Comparison of ENCODE assay signal across 8 cellular contexts in the genomic region with DNA sequence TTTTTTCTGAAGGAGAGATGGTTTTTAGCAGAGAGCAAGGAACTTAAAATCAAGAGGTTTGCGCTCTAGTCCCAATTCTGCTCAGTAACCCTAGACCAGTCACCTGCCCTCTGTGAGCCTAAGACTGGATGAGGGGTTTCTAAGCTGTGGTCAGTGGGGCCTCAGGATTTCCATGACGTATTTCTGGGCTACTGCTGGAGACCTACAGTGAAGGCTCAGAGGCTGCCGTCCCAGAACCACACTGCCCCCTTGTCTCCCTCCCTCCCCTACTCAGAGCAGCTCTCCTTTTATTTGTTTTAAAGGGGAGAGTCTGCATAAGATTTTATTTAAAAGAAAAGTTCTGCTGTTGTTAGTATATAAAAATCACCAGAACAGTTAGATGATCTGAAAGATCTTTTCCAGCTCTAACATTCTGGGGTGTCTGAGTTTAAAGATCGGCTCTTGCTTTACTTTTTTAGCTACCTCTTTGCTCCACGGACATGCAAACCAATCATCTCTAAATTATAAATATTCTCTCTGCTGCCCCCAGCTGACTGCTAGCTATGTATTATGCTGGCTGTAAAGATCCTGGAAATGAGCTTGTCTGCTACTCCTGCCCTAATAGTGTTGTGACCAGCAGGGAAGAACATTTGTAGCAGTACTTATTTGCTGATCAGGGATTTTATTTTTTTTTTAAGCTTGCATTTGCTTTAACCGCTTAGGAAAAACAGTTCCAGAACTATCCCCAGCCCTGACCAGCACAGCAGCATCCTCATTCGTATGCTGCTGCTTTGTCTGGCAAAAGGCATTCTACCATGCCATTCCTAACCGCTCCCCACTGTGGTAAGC. TPM values are rescaled to one million over a fixed set of nuclear protein-coding genes. Genes with fewer than 3 reads are reported as not detected.
DNase-seq lines count a peak whose midpoint lies in the region; ATAC-seq and TF ChIP-seq lines count a peak whose summit lies in the region.

No MANE protein-coding gene starts in this region.

- H3K4me1 ChIP-seq in PC-9 (replicated peaks; ENCODE audit: insufficient read depth), result no peaks in the 10 kb centered on the region
- no peaks in the 10 kb centered on the region for H3K4me1 ChIP-seq in colonic mucosa
- H3K4me1 ChIP-seq in mesodermal cell (ENCODE audit: control insufficient read depth, insufficient read depth, low read length, poor library complexity, severe bottlenecking), result peaks cover 14% of the 10 kb centered on the region

- no peaks in the 10 kb centered on the region for H3F3A ChIP-seq in PC-9 (ENCODE audit: insufficient read depth, low read depth)

- H3K9me3 ChIP-seq in PC-9 (ENCODE audit: insufficient read depth, low read depth) (no peaks in the 10 kb centered on the region), colonic mucosa (no peaks in the 10 kb centered on the region), mesodermal cell (ENCODE audit: control insufficient read depth, low read length) (peaks cover 6% of the 10 kb centered on the region)

- ATAC-seq in HG03342 (IDR thresholded peaks at IDR 0.05; ENCODE audit: unreplicated experiment), result peak; percentile 59

- H3K27ac ChIP-seq in PC-9 (no peak overlapping the region), colonic mucosa (no peak overlapping the region), mesodermal cell (ENCODE audit: low read depth, low read length, severe bottlenecking) (peak overlapping the region; percentile 71)

- BruUV-seq in PC-9 (replicated peaks; lab: Mats Ljungman, UMichigan), result no TSS peak

- DNase-seq in G401 (ENCODE audit: low spot score), result peak; percentile 92
- no peak for DNase-seq in PC-9
- DNase-seq in colonic mucosa, result no peak
- no peak for DNase-seq in effector CD4-positive, alpha-beta T cell
- no peak for DNase-seq in activated CD4-positive, alpha-beta T cell treated with anti-CD3 and anti-CD28 coated beads, Interleukin-2, amount 50 U/mL, for 48 hours
- DNase-seq in activated CD4-positive, alpha-beta T cell treated with anti-CD3 and anti-CD28 coated beads for 48 hours, result no peak

- POLR2A ChIA-PET in PC-9 (lab: Charles Lee; ENCODE audit: unreplicated experiment), result interaction anchor here (0.5 to 0.9 kb wide), 3 partner anchors 240 to 743 kb away, joined by 3 to 6 read pairs (median 3); no protein-coding TSS in a partner anchor

- H3K27me3 ChIP-seq in PC-9 (ENCODE audit: insufficient read depth, low read depth) (no peaks in the 10 kb centered on the region), colonic mucosa (no peaks in the 10 kb centered on the region)

- in situ Hi-C loops in G401 (cut with HindIII; ENCODE audit: low sequenced_read_pairs), result no loop called here

- H2AFZ ChIP-seq in PC-9, result peak overlapping the region; percentile 62

- H3K4me3 ChIP-seq in PC-9, result peak overlapping the region; percentile 40; the same call in 1 of the 2 replicates
- no peak overlapping the region for H3K4me3 ChIP-seq in colonic mucosa
- H3K4me3 ChIP-seq in mesodermal cell (ENCODE audit: extremely low read depth, insufficient read depth, low read length, poor library complexity, severe bottlenecking), result no peak overlapping the region

- 54 to 90% methylated on average over 2 to 4 of the region's 8 CpGs for WGBS in mesodermal cell (ENCODE audit: insufficient coverage in 2 of 2), 2 experiments

- H4K20me1 ChIP-seq in PC-9 (ENCODE audit: insufficient read depth), result no peaks in the 10 kb centered on the region

- TF ChIP-seq CTCF in PC-9 (conservative IDR thresholded peaks at IDR 0.05) (peak; percentile 48; the same call in 1 of the 2 replicates), colonic mucosa (IDR thresholded peaks at IDR 0.05) (peak; percentile 25)

- no peak overlapping the region for H3K9ac ChIP-seq in colonic mucosa (ENCODE audit: low read depth in 2 of 2, low read length in 2 of 2)

- H3K9me2 ChIP-seq in PC-9 (ENCODE audit: insufficient read depth), result no peaks in the 10 kb centered on the region

- H3K36me3 ChIP-seq in PC-9 (ENCODE audit: low read depth) (no peaks in the 10 kb centered on the region), colonic mucosa (no peaks in the 10 kb centered on the region), mesodermal cell (ENCODE audit: control insufficient read depth, insufficient read depth, low read length) (no peaks in the 10 kb centered on the region)

- H3K79me2 ChIP-seq in PC-9 (ENCODE audit: low read depth), result no peaks in the 10 kb centered on the region

- CTCF ChIA-PET in PC-9 (lab: Charles Lee), result interaction anchor here (1.3 kb wide), 1 partner anchor 228 kb away, joined by 6 read pairs; no protein-coding TSS in a partner anchor

- intact Hi-C loops in PC-9 (cut with micrococcal nuclease; ENCODE audit: unreplicated experiment) (loop anchor here (10.0 kb wide), 1 partner anchor 957 kb away; no protein-coding TSS in a partner anchor), colonic mucosa (cut with DNase I) (no loop called here)

- H3K4me2 ChIP-seq in PC-9, result peak overlapping the region; percentile 60; the same call in 1 of the 2 replicates

RNA-seq across cellular contexts. Expression of gene NDUFB4, which starts 28.6 kb away (rescaled TPM):
- 127 and 148 TPM in 2 replicates for total RNA-seq in G401 (2014; rRNA removed; shearing (Covaris generic))
- 152 and 217 TPM in 2 replicates for total RNA-seq in PC-9 (2021)
- total RNA-seq in colonic mucosa, result 100 to 1,000 TPM; 183 to 192 TPM
- polyA plus RNA-seq in mesodermal cell (2013, experiment 1 of 2), result 303 TPM
- 287 TPM for polyA plus RNA-seq in mesodermal cell (2013, experiment 2 of 2)
